ENCODE assay signal across 18 cellular contexts in genomic region chr1:44040418-44040817, GRCh38.
"Had no signal": no experiment of that assay in that cellular context is flagged by ENCODE, and none has a peak within 500 bp of the region (broad histone marks: within the 10 kb centered on the region; RNA-seq: fewer than 3 reads in every experiment).

No MANE protein-coding gene starts in this region.

- DNase-seq: activated CD4-positive, alpha-beta T cell treated with anti-CD3 and anti-CD28 coated beads, Interleukin-2, amount 50 U/mL, for 48 hours; activated gamma-delta T cell treated with Interleukin-2 at 50 U/mL for 16 hours; activated T-cell treated with anti-CD3 and anti-CD28 coated beads for 4 hours; adrenal gland; effector CD4-positive, alpha-beta T cell; left cardiac atrium; mesendoderm; naive thymus-derived CD4-positive, alpha-beta T cell; stimulated activated CD4-positive, alpha-beta T cell treated with anti-CD3 and anti-CD28 coated beads, Interleukin-2, amount 100 ng/mL, for 24 hours; T1000; WERI-Rb-1 had no signal

- H3K27me3 ChIP-seq: adrenal gland, esophagus muscularis mucosa, neural progenitor cell, right atrium auricular region, tibial nerve, vagina had no signal

- ATAC-seq: activated naive CD4-positive, alpha-beta T cell treated with anti-CD3 and anti-CD28 coated beads, Interleukin-2, amount 50 U/mL, for 72 hours; left cardiac atrium; naive thymus-derived CD4-positive, alpha-beta T cell had no signal

- H3K9me3 ChIP-seq: adrenal gland, esophagus muscularis mucosa, prostate gland, right atrium auricular region, tibial nerve, vagina had no signal

- H2AFZ ChIP-seq: neural progenitor cell had no signal

- H3K9ac ChIP-seq: neural progenitor cell had no signal

- H3K4me1 ChIP-seq: prostate gland had no signal

- H3K27ac ChIP-seq: adrenal gland, esophagus muscularis mucosa, neural progenitor cell, prostate gland, right atrium auricular region, tibial nerve, vagina, WERI-Rb-1 had no signal

- H3K36me3 ChIP-seq: adrenal gland, esophagus muscularis mucosa, neural progenitor cell, prostate gland, right atrium auricular region, tibial nerve, vagina, WERI-Rb-1 had no signal

- H3K4me3 ChIP-seq: adrenal gland, esophagus muscularis mucosa, neural progenitor cell, prostate gland, right atrium auricular region, tibial nerve, vagina had no signal

- H3K4me2 ChIP-seq: neural progenitor cell had no signal
